15 cellular contexts compared by ENCODE assay signal in genomic region chr7:91345449-91345848, GRCh38.
DNase-seq lines count a peak whose midpoint lies in the region; ATAC-seq and TF ChIP-seq lines count a peak whose summit lies in the region.
"Had no signal": no experiment of that assay in that cellular context is flagged by ENCODE, and none has a peak within 500 bp of the region (broad histone marks: within the 10 kb centered on the region; RNA-seq: fewer than 3 reads in every experiment).

No MANE protein-coding gene starts in this region.

- H3K4me1 Mint-ChIP-seq in WTC11 = no peaks in the 10 kb centered on the region
- H3K4me1 Mint-ChIP-seq in activated T-helper 2 cell treated with anti-CD3 and anti-CD28 coated beads, Interferon-gamma antibody, Interleukin-2, Interleukin-4, amounts not matched to agents 10 μg/mL and 5 μg/mL and 100 μg/mL, durations not matched to agents 14 hours and 24 hours and 36 hours (ENCODE audit: low read depth) = no peaks in the 10 kb centered on the region

- TF ChIP-seq CTCF in WTC11 (IDR thresholded peaks at IDR 0.05) (no peak), testis (IDR thresholded peaks at IDR 0.05) (no peak), Peyer's patch (IDR thresholded peaks at IDR 0.05) (no peak)

- WGBS in testis, 2 donors = 77 to 94% methylated on average over 1 of the region's 1 CpG

- H3K27ac ChIP-seq in testis = no peak overlapping the region
- no peak overlapping the region for H3K27ac ChIP-seq in Peyer's patch
- H3K27ac ChIP-seq: C4-2B had no signal

- peaks cover 80% of the 10 kb centered on the region for H3K27me3 Mint-ChIP-seq in WTC11 (ENCODE audit: low read depth)
- H3K27me3 Mint-ChIP-seq in activated T-helper 2 cell treated with anti-CD3 and anti-CD28 coated beads, Interferon-gamma antibody, Interleukin-2, Interleukin-4, amounts not matched to agents 10 μg/mL and 5 μg/mL and 100 μg/mL, durations not matched to agents 14 hours and 24 hours and 36 hours (ENCODE audit: low read depth) = no peaks in the 10 kb centered on the region

- H3K9me3 ChIP-seq in testis = no peaks in the 10 kb centered on the region
- H3K9me3 ChIP-seq in Peyer's patch = no peaks in the 10 kb centered on the region

- intact Hi-C loops in testis (cut with DNase I; ENCODE audit: low total_unique reads) = no loop called here
- intact Hi-C loops in activated T-helper 2 cell treated with anti-CD3 and anti-CD28 coated beads, Interferon-gamma antibody, Interleukin-2, Interleukin-4, amounts not matched to agents 10 μg/mL and 5 μg/mL and 100 μg/mL, durations not matched to agents 14 hours and 24 hours and 36 hours (cut with micrococcal nuclease) = no loop called here

- DNase-seq in WTC11 (ENCODE audit: low spot score) (no peak), GF-D8 (lab: John Stamatoyannopoulos, UW) (no peak), testis (no peak), Peyer's patch (no peak)
- DNase-seq in activated T-helper 2 cell treated with anti-CD3 and anti-CD28 coated beads, Interferon-gamma antibody, Interleukin-2, Interleukin-4, amounts not matched to agents 10 μg/mL and 5 μg/mL and 100 μg/mL, durations not matched to agents 14 hours and 24 hours and 36 hours (ENCODE audit: low spot score) = no peak
- DNase-seq: activated T-cell treated with anti-CD3 and anti-CD28 coated beads, Interleukin-2, amount 50 U/mL, for 24 hours; MM.1S; NK-92 treated with Interleukin-12 subunit alpha and Interleukin-12 subunit beta, amount 100 ng/mL, for 24 hours; T-helper 2 cell had no signal

- CTCF ChIA-PET in WTC11 (lab: Charles Lee) = no interaction called here

- no peaks in the 10 kb centered on the region for H3K9me3 Mint-ChIP-seq in WTC11
- no peaks in the 10 kb centered on the region for H3K9me3 Mint-ChIP-seq in activated T-helper 2 cell treated with anti-CD3 and anti-CD28 coated beads, Interferon-gamma antibody, Interleukin-2, Interleukin-4, amounts not matched to agents 10 μg/mL and 5 μg/mL and 100 μg/mL, durations not matched to agents 14 hours and 24 hours and 36 hours
- H3K9me3 Mint-ChIP-seq: activated T-cell treated with anti-CD3 and anti-CD28 coated beads, Interleukin-2, amount 50 U/mL, for 24 hours had no signal

- peak; percentile 93 for ATAC-seq in GM18907 (IDR thresholded peaks at IDR 0.05; ENCODE audit: unreplicated experiment)
- peak; percentile 72 for ATAC-seq in GM21723 (IDR thresholded peaks at IDR 0.05; ENCODE audit: unreplicated experiment)
- ATAC-seq in HG03196 (IDR thresholded peaks at IDR 0.05; ENCODE audit: unreplicated experiment) = peak; percentile 69
- peak; percentile 28; the same call in 1 of the 2 replicates for ATAC-seq in WTC11
- ATAC-seq: sciatic nerve had no signal

- no peak overlapping the region for H3K4me3 Mint-ChIP-seq in WTC11
- H3K4me3 Mint-ChIP-seq in activated T-helper 2 cell treated with anti-CD3 and anti-CD28 coated beads, Interferon-gamma antibody, Interleukin-2, Interleukin-4, amounts not matched to agents 10 μg/mL and 5 μg/mL and 100 μg/mL, durations not matched to agents 14 hours and 24 hours and 36 hours (ENCODE audit: low read depth) = no peak overlapping the region
- H3K4me3 Mint-ChIP-seq: activated T-cell treated with anti-CD3 and anti-CD28 coated beads, Interleukin-2, amount 50 U/mL, for 24 hours; brain had no signal

- peaks cover 23% of the 10 kb centered on the region for H3K4me1 ChIP-seq in testis
- H3K4me1 ChIP-seq in Peyer's patch = no peaks in the 10 kb centered on the region

- H3K27me3 ChIP-seq in testis = no peaks in the 10 kb centered on the region
- H3K27me3 ChIP-seq in Peyer's patch = no peaks in the 10 kb centered on the region

- POLR2A ChIA-PET in WTC11 (lab: Charles Lee) = no interaction called here

- no peak overlapping the region for H3K27ac Mint-ChIP-seq in WTC11
- no peak overlapping the region for H3K27ac Mint-ChIP-seq in activated T-helper 2 cell treated with anti-CD3 and anti-CD28 coated beads, Interferon-gamma antibody, Interleukin-2, Interleukin-4, amounts not matched to agents 10 μg/mL and 5 μg/mL and 100 μg/mL, durations not matched to agents 14 hours and 24 hours and 36 hours
- H3K27ac Mint-ChIP-seq: activated T-cell treated with anti-CD3 and anti-CD28 coated beads, Interleukin-2, amount 50 U/mL, for 24 hours had no signal

- H3K36me3 Mint-ChIP-seq in WTC11 = no peaks in the 10 kb centered on the region
- H3K36me3 Mint-ChIP-seq in activated T-helper 2 cell treated with anti-CD3 and anti-CD28 coated beads, Interferon-gamma antibody, Interleukin-2, Interleukin-4, amounts not matched to agents 10 μg/mL and 5 μg/mL and 100 μg/mL, durations not matched to agents 14 hours and 24 hours and 36 hours (ENCODE audit: low read depth) = no peaks in the 10 kb centered on the region
- H3K36me3 Mint-ChIP-seq: brain had no signal

- no peak for TF ChIP-seq POLR2A in testis (IDR thresholded peaks at IDR 0.05)
- no peak for TF ChIP-seq POLR2A in Peyer's patch (IDR thresholded peaks at IDR 0.05)

- H3K4me3 ChIP-seq in testis (no peak overlapping the region), Peyer's patch (no peak overlapping the region)

- H3K36me3 ChIP-seq in testis (ENCODE audit: low read depth, missing control alignments) (no peaks in the 10 kb centered on the region), Peyer's patch (no peaks in the 10 kb centered on the region)

TF ChIP-seq in WTC11, 78 proteins besides CTCF, POLR2A, EP300 and RAD21:
- no peak for TF ChIP-seq ZNF532 (CRISPR knock-in tag; IDR thresholded peaks at IDR 0.05; ENCODE audit: borderline replicate concordance)

Comparison
In these comparisons a context has a peak if more than half of its experiments do, and no peak if none do; other contexts are left out.
1. ATAC-seq: peak in every context shown above with its lines; median percentile 93 in GM18907; 72 in GM21723; 69 in HG03196; 28 in WTC11.